In the genomic region with DNA sequence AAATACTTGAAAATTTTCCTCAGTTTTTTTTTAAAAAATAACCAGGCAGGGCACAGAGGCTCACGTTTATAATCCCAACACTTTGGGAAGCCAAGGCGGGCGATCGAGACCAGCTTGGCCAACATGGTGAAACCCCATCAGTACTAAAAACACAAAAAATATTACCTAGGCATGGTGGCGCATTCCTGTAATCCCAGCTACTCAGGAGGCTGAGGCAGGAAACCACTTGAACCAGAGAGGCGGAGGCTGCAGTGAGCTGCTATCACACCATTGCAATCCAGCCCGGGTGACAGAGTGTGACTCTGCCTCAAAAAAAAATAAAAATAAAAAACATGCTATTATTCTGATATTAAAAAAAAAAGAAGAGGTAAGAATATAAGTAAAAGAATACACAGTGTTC, we compare ENCODE assay signal across 10 cellular contexts.
"Had no signal": no experiment of that assay in that cellular context is flagged by ENCODE, and none has a peak within 500 bp of the region (broad histone marks: within the 10 kb centered on the region; RNA-seq: fewer than 3 reads in every experiment).

No MANE protein-coding gene starts in this region.

- H3K4me3 Mint-ChIP-seq: type B pancreatic cell had no signal

- DNase-seq: activated CD4-positive, alpha-beta T cell treated with anti-CD3 and anti-CD28 coated beads for 4 hours; activated effector memory CD4-positive, alpha-beta T cell treated with anti-CD3 and anti-CD28 coated beads, Interleukin-2, amount 50 U/mL, for 16 hours; glutamatergic neuron; left cardiac atrium; lower lobe of right lung; midbrain; naive thymus-derived CD4-positive, alpha-beta T cell; nucleus accumbens; substantia nigra had no signal

- ATAC-seq: left cardiac atrium; lower lobe of right lung; naive thymus-derived CD4-positive, alpha-beta T cell had no signal

- H3K27ac Mint-ChIP-seq: naive thymus-derived CD4-positive, alpha-beta T cell; type B pancreatic cell had no signal
